20 cellular contexts compared by ENCODE assay signal in the genomic region with DNA sequence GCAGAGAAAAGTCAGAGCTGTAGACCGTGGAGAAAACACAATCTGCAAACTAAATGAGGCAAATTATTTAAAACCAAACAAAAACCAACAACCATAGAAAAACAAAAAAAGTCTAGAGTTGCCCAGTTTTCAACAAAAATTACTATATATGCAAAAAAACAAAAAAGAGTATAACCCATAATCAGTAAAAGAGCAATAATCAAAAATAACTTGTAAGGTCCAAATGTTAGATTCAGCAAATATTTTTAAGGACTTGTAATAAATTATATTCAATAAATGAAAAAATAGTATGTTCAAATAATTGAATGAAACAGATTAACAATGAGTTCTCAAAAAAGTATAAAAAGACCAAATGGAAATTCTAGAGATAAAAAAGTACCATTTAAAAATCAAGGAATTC.
DNase-seq lines count a peak whose midpoint lies in the region; ATAC-seq, FAIRE-seq and TF ChIP-seq lines count a peak whose summit lies in the region.
"Had no signal": no experiment of that assay in that cellular context is flagged by ENCODE, and none has a peak within 500 bp of the region (broad histone marks: within the 10 kb centered on the region; RNA-seq: fewer than 3 reads in every experiment).

No MANE protein-coding gene starts in this region.

- FAIRE-seq in G401.6 (lab: Jason Lieb, UNC): peak; percentile 81
- peak; percentile 21 for FAIRE-seq in endometrium (lab: Jason Lieb, UNC)

- ATAC-seq in PC-3: no peak

- H3K27ac ChIP-seq in PC-3 (ENCODE audit: low read length) (no peak overlapping the region), coronary artery (no peak overlapping the region)
- H3K27ac ChIP-seq: cardiac muscle cell, esophagus muscularis mucosa, HL-60, left ventricle myocardium inferior, neutrophil, right atrium auricular region, tibial artery had no signal

- H3K27me3 ChIP-seq in PC-3 (ENCODE audit: low read length): no peaks in the 10 kb centered on the region
- H3K27me3 ChIP-seq: cardiac muscle cell, esophagus muscularis mucosa, neutrophil, right atrium auricular region, tibial artery had no signal

- peak overlapping the region; percentile 85 for H3K27ac Mint-ChIP-seq in progenitor cell of endocrine pancreas
- H3K27ac Mint-ChIP-seq: B cell had no signal

- H3K9ac ChIP-seq in PC-3 (ENCODE audit: low read length): no peak overlapping the region; the same call in 1 of the 2 replicates

- no peaks in the 10 kb centered on the region for H4K20me1 ChIP-seq in PC-3 (ENCODE audit: low read length)

- H3K4me3 ChIP-seq in PC-3 (ENCODE audit: low read length) (no peak overlapping the region; the same call in 1 of the 2 replicates), coronary artery (no peak overlapping the region)
- H3K4me3 ChIP-seq: cardiac muscle cell, esophagus muscularis mucosa, left ventricle myocardium inferior, right atrium auricular region, tibial artery had no signal

- no peak overlapping the region for H2AFZ ChIP-seq in PC-3 (ENCODE audit: low read length)

- TF ChIP-seq CTCF in PC-3 (conservative IDR thresholded peaks at IDR 0.05; ENCODE audit: low read depth, low read length) (no peak), progenitor cell of endocrine pancreas (IDR thresholded peaks at IDR 0.05; ENCODE audit: unreplicated experiment) (no peak), coronary artery (IDR thresholded peaks at IDR 0.05) (no peak)

- peak overlapping the region; percentile 63 for H3K4me2 ChIP-seq in PC-3 (ENCODE audit: low read length)

- H3K79me2 ChIP-seq in PC-3 (ENCODE audit: low read length): no peaks in the 10 kb centered on the region

- no peaks in the 10 kb centered on the region for H3K27me3 Mint-ChIP-seq in progenitor cell of endocrine pancreas
- H3K27me3 Mint-ChIP-seq: activated CD4-positive, alpha-beta T cell treated with anti-CD3 and anti-CD28 coated beads, Interleukin-2, amount 10 ng/mL, durations not matched to agents 24 days and 14 days; B cell had no signal

- H3K36me3 Mint-ChIP-seq in progenitor cell of endocrine pancreas (ENCODE audit: insufficient read depth): peaks cover 24% of the 10 kb centered on the region

- no peaks in the 10 kb centered on the region for H3F3A ChIP-seq in PC-3 (ENCODE audit: low read length, unreplicated experiment)

- POLR2A ChIA-PET in PC-3 (lab: Charles Lee; ENCODE audit: unreplicated experiment): no interaction called here

- H3K36me3 ChIP-seq in PC-3 (ENCODE audit: low read depth, low read length): no peaks in the 10 kb centered on the region
- H3K36me3 ChIP-seq: cardiac muscle cell, neutrophil had no signal

- no peak for DNase-seq in PC-3
- DNase-seq in progenitor cell of endocrine pancreas (ENCODE audit: low spot score, unreplicated experiment): no peak
- no peak for DNase-seq in coronary artery (ENCODE audit: low spot score)
- DNase-seq in stimulated activated CD4-positive, alpha-beta T cell treated with anti-CD3 and anti-CD28 coated beads, Interleukin-4, amount 100 ng/mL, for 24 hours: no peak
- DNase-seq in posterior vena cava (ENCODE audit: low spot score): no peak
- DNase-seq: activated CD4-positive, alpha-beta T cell treated with anti-CD3 and anti-CD28 coated beads, Interleukin-2, amount 10 ng/mL, durations not matched to agents 24 days and 14 days; activated CD8-positive, alpha-beta memory T cell treated with anti-CD3 and anti-CD28 coated beads, Interleukin-2, amount 50 U/mL, for 48 hours; glutamatergic neuron; left ventricle myocardium inferior; NCI-H82; stimulated activated naive CD4-positive, alpha-beta T cell; tibial artery had no signal

- no peak overlapping the region for H3K4me3 Mint-ChIP-seq in progenitor cell of endocrine pancreas (ENCODE audit: low read depth)
- H3K4me3 Mint-ChIP-seq: activated CD4-positive, alpha-beta T cell treated with anti-CD3 and anti-CD28 coated beads, Interleukin-2, amount 10 ng/mL, durations not matched to agents 24 days and 14 days; B cell had no signal

- H3K9me2 ChIP-seq in PC-3 (replicated peaks; ENCODE audit: low read length): no peaks in the 10 kb centered on the region

- intact Hi-C loops in PC-3 (cut with micrococcal nuclease) (no loop called here), posterior vena cava (cut with DNase I) (no loop called here)

- peaks cover 6% of the 10 kb centered on the region; the same call in 1 of the 2 replicates for H3K4me1 ChIP-seq in PC-3 (ENCODE audit: insufficient read depth, low read length)
- H3K4me1 ChIP-seq: esophagus muscularis mucosa, left ventricle myocardium inferior, right atrium auricular region, tibial artery had no signal

- no peaks in the 10 kb centered on the region for H3K9me3 ChIP-seq in PC-3 (ENCODE audit: low read length)
- H3K9me3 ChIP-seq: esophagus muscularis mucosa, neutrophil, right atrium auricular region, tibial artery had no signal

- H3K9me3 Mint-ChIP-seq in progenitor cell of endocrine pancreas (ENCODE audit: low read depth): peaks cover 9% of the 10 kb centered on the region

- peaks cover 3% of the 10 kb centered on the region for H3K4me1 Mint-ChIP-seq in progenitor cell of endocrine pancreas (ENCODE audit: low read depth)

- no TSS peak for BruUV-seq in PC-3 (replicated peaks; lab: Mats Ljungman, UMichigan)

- CTCF ChIA-PET in PC-3 (lab: Charles Lee): no interaction called here
